ENCODE assay signal across 11 cellular contexts in genomic region chr2:233085839-233086150, GRCh38. TPM values are rescaled to one million over a fixed set of nuclear protein-coding genes. Genes with fewer than 3 reads are reported as not detected.
A peak's percentile ranks its signal among the peaks of the same experiment; 100 is the strongest.
DNase-seq lines count a peak whose midpoint lies in the region; ATAC-seq and TF ChIP-seq lines count a peak whose summit lies in the region.
"Had no signal": no experiment of that assay in that cellular context is flagged by ENCODE, and none has a peak within 500 bp of the region (broad histone marks: within the 10 kb centered on the region; RNA-seq: fewer than 3 reads in every experiment).

No MANE protein-coding gene starts in this region.

- TF ChIP-seq POLR2A in upper lobe of left lung (IDR thresholded peaks at IDR 0.05), result no peak

- H3K27me3 ChIP-seq in lower lobe of right lung (ENCODE audit: low read depth) (no peaks in the 10 kb centered on the region), upper lobe of left lung (no peaks in the 10 kb centered on the region)

- H3K4me1 Mint-ChIP-seq in activated naive CD4-positive, alpha-beta T cell treated with anti-CD3 and anti-CD28 coated beads, Interleukin-2, amount 10 ng/mL, durations not matched to agents 7 days and 5 days, result peaks cover 71% of the 10 kb centered on the region
- H3K4me1 Mint-ChIP-seq in activated T-helper 2 cell treated with anti-CD3 and anti-CD28 coated beads, Interferon-gamma antibody, Interleukin-2, Interleukin-4, amounts not matched to agents 10 μg/mL and 5 μg/mL and 100 μg/mL, durations not matched to agents 14 hours and 24 hours and 36 hours (ENCODE audit: low read depth), result peaks cover 60% of the 10 kb centered on the region

- H3K4me3 Mint-ChIP-seq in activated naive CD4-positive, alpha-beta T cell treated with anti-CD3 and anti-CD28 coated beads, Interleukin-2, amount 10 ng/mL, durations not matched to agents 7 days and 5 days, result peak overlapping the region; percentile 2
- H3K4me3 Mint-ChIP-seq in activated T-helper 2 cell treated with anti-CD3 and anti-CD28 coated beads, Interferon-gamma antibody, Interleukin-2, Interleukin-4, amounts not matched to agents 10 μg/mL and 5 μg/mL and 100 μg/mL, durations not matched to agents 14 hours and 24 hours and 36 hours (ENCODE audit: low read depth), result no peak overlapping the region

- H3K9me3 ChIP-seq in lower lobe of right lung (no peaks in the 10 kb centered on the region), upper lobe of left lung (no peaks in the 10 kb centered on the region)

- H3K9me3 Mint-ChIP-seq in activated naive CD4-positive, alpha-beta T cell treated with anti-CD3 and anti-CD28 coated beads, Interleukin-2, amount 10 ng/mL, durations not matched to agents 7 days and 5 days, result no peaks in the 10 kb centered on the region
- no peaks in the 10 kb centered on the region for H3K9me3 Mint-ChIP-seq in activated T-helper 2 cell treated with anti-CD3 and anti-CD28 coated beads, Interferon-gamma antibody, Interleukin-2, Interleukin-4, amounts not matched to agents 10 μg/mL and 5 μg/mL and 100 μg/mL, durations not matched to agents 14 hours and 24 hours and 36 hours

- no peaks in the 10 kb centered on the region for H3K36me3 ChIP-seq in lower lobe of right lung
- H3K36me3 ChIP-seq in upper lobe of left lung, result no peaks in the 10 kb centered on the region

- intact Hi-C loops in activated T-helper 2 cell treated with anti-CD3 and anti-CD28 coated beads, Interferon-gamma antibody, Interleukin-2, Interleukin-4, amounts not matched to agents 10 μg/mL and 5 μg/mL and 100 μg/mL, durations not matched to agents 14 hours and 24 hours and 36 hours (cut with micrococcal nuclease), result no loop called here
- intact Hi-C loops in lower lobe of right lung (cut with DNase I), result no loop called here

- ATAC-seq in lower lobe of right lung, result no peak
- no peak for ATAC-seq in upper lobe of left lung (ENCODE audit: low FRiP score in 2 of 2)
- ATAC-seq in HG03460 (IDR thresholded peaks at IDR 0.05; ENCODE audit: unreplicated experiment), result no peak
- ATAC-seq: sciatic nerve had no signal

- no peaks in the 10 kb centered on the region for H3K27me3 Mint-ChIP-seq in activated naive CD4-positive, alpha-beta T cell treated with anti-CD3 and anti-CD28 coated beads, Interleukin-2, amount 10 ng/mL, durations not matched to agents 7 days and 5 days
- no peaks in the 10 kb centered on the region for H3K27me3 Mint-ChIP-seq in activated T-helper 2 cell treated with anti-CD3 and anti-CD28 coated beads, Interferon-gamma antibody, Interleukin-2, Interleukin-4, amounts not matched to agents 10 μg/mL and 5 μg/mL and 100 μg/mL, durations not matched to agents 14 hours and 24 hours and 36 hours (ENCODE audit: low read depth)

- peaks cover 75% of the 10 kb centered on the region for H3K4me1 ChIP-seq in lower lobe of right lung
- peaks cover 63 to 68% (median 66%) of the 10 kb centered on the region in 4 donors for H3K4me1 ChIP-seq in upper lobe of left lung

- H3K27ac ChIP-seq in lower lobe of right lung, result peak overlapping the region; percentile 80
- H3K27ac ChIP-seq in upper lobe of left lung, result peak overlapping the region; percentile 72 to 95 (median 85)

- H3K4me3 ChIP-seq in lower lobe of right lung (no peak overlapping the region), upper lobe of left lung (no peak overlapping the region)

- CTCF ChIA-PET in activated naive CD4-positive, alpha-beta T cell treated with anti-CD3 and anti-CD28 coated beads, Interleukin-2, amount 10 ng/mL, durations not matched to agents 7 days and 5 days (lab: Charles Lee), result interaction anchor here (1.0 kb wide), 1 partner anchor 31 kb away, joined by 3 read pairs; no protein-coding TSS in a partner anchor

- peak overlapping the region; percentile 92 for H3K27ac Mint-ChIP-seq in activated naive CD4-positive, alpha-beta T cell treated with anti-CD3 and anti-CD28 coated beads, Interleukin-2, amount 10 ng/mL, durations not matched to agents 7 days and 5 days
- peak overlapping the region; percentile 76 for H3K27ac Mint-ChIP-seq in activated T-helper 2 cell treated with anti-CD3 and anti-CD28 coated beads, Interferon-gamma antibody, Interleukin-2, Interleukin-4, amounts not matched to agents 10 μg/mL and 5 μg/mL and 100 μg/mL, durations not matched to agents 14 hours and 24 hours and 36 hours

- peaks cover 83% of the 10 kb centered on the region for H3K36me3 Mint-ChIP-seq in activated naive CD4-positive, alpha-beta T cell treated with anti-CD3 and anti-CD28 coated beads, Interleukin-2, amount 10 ng/mL, durations not matched to agents 7 days and 5 days
- peaks cover 83% of the 10 kb centered on the region for H3K36me3 Mint-ChIP-seq in activated T-helper 2 cell treated with anti-CD3 and anti-CD28 coated beads, Interferon-gamma antibody, Interleukin-2, Interleukin-4, amounts not matched to agents 10 μg/mL and 5 μg/mL and 100 μg/mL, durations not matched to agents 14 hours and 24 hours and 36 hours (ENCODE audit: low read depth)

- TF ChIP-seq EP300 in upper lobe of left lung (IDR thresholded peaks at IDR 0.05), result no peak

- TF ChIP-seq CTCF in lower lobe of right lung (IDR thresholded peaks at IDR 0.05) (no peak), upper lobe of left lung (IDR thresholded peaks at IDR 0.05) (no peak)

- no peak for DNase-seq in activated naive CD4-positive, alpha-beta T cell treated with anti-CD3 and anti-CD28 coated beads, Interleukin-2, amount 10 ng/mL, durations not matched to agents 7 days and 5 days
- no peak for DNase-seq in activated naive CD4-positive, alpha-beta T cell (lab: John Stamatoyannopoulos, UW)
- no peak for DNase-seq in activated T-helper 2 cell treated with anti-CD3 and anti-CD28 coated beads, Interferon-gamma antibody, Interleukin-2, Interleukin-4, amounts not matched to agents 10 μg/mL and 5 μg/mL and 100 μg/mL, durations not matched to agents 14 hours and 24 hours and 36 hours (ENCODE audit: low spot score)
- DNase-seq in lower lobe of right lung (no peak), upper lobe of left lung (no peak), midbrain (lab: John Stamatoyannopoulos, UW) (no peak), DMS 273 (lab: John Stamatoyannopoulos, UW; ENCODE audit: unreplicated experiment) (no peak)
- DNase-seq: NCI-H187 treated with DMSO at 0.1 percent for 48 hours had no signal

- WGBS in upper lobe of left lung, 2 donors, result 65 to 68% methylated on average over 2 of the region's 2 CpGs

RNA-seq across cellular contexts. Expression of gene INPP5D, which starts 25.7 kb away (rescaled TPM):
- total RNA-seq in activated T-helper 2 cell treated with anti-CD3 and anti-CD28 coated beads, Interferon-gamma antibody, Interleukin-2, Interleukin-4, amounts not matched to agents 10 μg/mL and 5 μg/mL and 100 μg/mL, durations not matched to agents 14 hours and 24 hours and 36 hours, result 58.5 and 62.3 TPM in 2 replicates
- 32.0 TPM for total RNA-seq in lower lobe of right lung
- total RNA-seq in upper lobe of left lung, result 100 to 1,000 TPM in 1 of 6 donors, 10 to 100 TPM in 5; 17.6 to 243 (median 31.7) TPM

RNA-seq across cellular contexts. Expression of gene NEU2, which starts 53.3 kb away (rescaled TPM):
- total RNA-seq in activated T-helper 2 cell treated with anti-CD3 and anti-CD28 coated beads, Interferon-gamma antibody, Interleukin-2, Interleukin-4, amounts not matched to agents 10 μg/mL and 5 μg/mL and 100 μg/mL, durations not matched to agents 14 hours and 24 hours and 36 hours, result not detected in 2 replicates
- not detected for total RNA-seq in lower lobe of right lung
- total RNA-seq in upper lobe of left lung, result not detected
- total RNA-seq: dermis microvascular lymphatic vessel endothelial cell, sciatic nerve had no signal
